Comparison of ENCODE assay signal across 11 cellular contexts in the genomic region with DNA sequence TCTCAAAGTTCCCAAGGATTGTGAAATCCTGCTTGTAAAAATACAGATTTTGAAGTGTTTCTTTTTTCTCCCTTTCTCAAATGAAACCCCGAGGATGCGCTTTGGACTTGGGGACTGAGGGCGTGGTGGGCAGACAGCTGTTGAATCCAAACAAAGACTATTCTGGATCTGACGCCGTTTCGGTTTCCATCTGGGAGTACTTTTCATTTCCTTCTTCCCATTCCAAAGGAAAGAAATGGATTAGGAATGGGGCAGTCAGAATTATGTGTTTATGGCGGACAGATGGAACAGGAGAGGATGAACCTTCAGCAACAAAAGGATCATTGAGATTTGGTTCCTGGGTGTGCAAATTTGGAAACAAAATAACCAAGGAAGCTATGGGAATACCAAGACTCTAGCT.
A peak's percentile ranks its signal among the peaks of the same experiment; 100 is the strongest.
DNase-seq lines count a peak whose midpoint lies in the region; ATAC-seq lines count a peak whose summit lies in the region.
"Had no signal": no experiment of that assay in that cellular context is flagged by ENCODE, and none has a peak within 500 bp of the region (broad histone marks: within the 10 kb centered on the region; RNA-seq: fewer than 3 reads in every experiment).

No MANE protein-coding gene starts in this region.

- no peaks in the 10 kb centered on the region for H3K9me3 Mint-ChIP-seq in central memory CD8-positive, alpha-beta T cell
- peaks cover 0 to 8% (median 0%) of the 10 kb centered on the region in 11 donors for H3K9me3 Mint-ChIP-seq in naive thymus-derived CD4-positive, alpha-beta T cell

- H3K36me3 Mint-ChIP-seq in central memory CD8-positive, alpha-beta T cell (ENCODE audit: insufficient read depth) = peaks cover 7% of the 10 kb centered on the region
- H3K36me3 Mint-ChIP-seq in naive thymus-derived CD4-positive, alpha-beta T cell = peaks cover 0 to 9% (median 5%) of the 10 kb centered on the region in 5 donors

- peaks cover 92% of the 10 kb centered on the region for H3K27me3 Mint-ChIP-seq in central memory CD8-positive, alpha-beta T cell
- peaks cover 83 to 89% (median 86%) of the 10 kb centered on the region in 5 donors for H3K27me3 Mint-ChIP-seq in naive thymus-derived CD4-positive, alpha-beta T cell

- no peak overlapping the region for H3K9ac ChIP-seq in HUES6 (ENCODE audit: low read length)

- peak overlapping the region; percentile 70 for H3K4me3 ChIP-seq in ACC112 (ENCODE audit: low read depth, low read length)
- peak overlapping the region; percentile 77 for H3K4me3 ChIP-seq in HUES6 (ENCODE audit: low read depth, low read length)
- H3K4me3 ChIP-seq in naive thymus-derived CD4-positive, alpha-beta T cell (ENCODE audit: low read length) = peak overlapping the region; percentile 40
- H3K4me3 ChIP-seq in HAP-1 = no peak overlapping the region

- H3K27ac ChIP-seq in ACC112 (ENCODE audit: low read depth, low read length) (no peak overlapping the region), HUES6 (ENCODE audit: low read depth, low read length) (no peak overlapping the region)
- no peak overlapping the region for H3K27ac ChIP-seq in naive thymus-derived CD4-positive, alpha-beta T cell (ENCODE audit: low read depth, low read length)

- no peaks in the 10 kb centered on the region for H3K36me3 ChIP-seq in ACC112 (ENCODE audit: insufficient read depth, low read length)
- H3K36me3 ChIP-seq in HUES6 (ENCODE audit: control insufficient read depth, insufficient read depth, low read length) = no peaks in the 10 kb centered on the region
- no peaks in the 10 kb centered on the region for H3K36me3 ChIP-seq in naive thymus-derived CD4-positive, alpha-beta T cell (ENCODE audit: control insufficient read depth in 2 of 3, insufficient read depth in 3 of 3, low read length in 3 of 3)
- H3K36me3 ChIP-seq in HAP-1 (replicated peaks) = no peaks in the 10 kb centered on the region

- in situ Hi-C loops in HAP-1 (cut with MboI; ENCODE audit: low sequenced_read_pairs) = loop anchor here (25.0 kb wide), 3 partner anchors 1045 to 1695 kb away; no protein-coding TSS in a partner anchor

- H3K9me3 ChIP-seq in HUES6 (ENCODE audit: control insufficient read depth, insufficient read depth, low read depth, low read length) (no peaks in the 10 kb centered on the region), HAP-1 (no peaks in the 10 kb centered on the region)
- H3K9me3 ChIP-seq in naive thymus-derived CD4-positive, alpha-beta T cell (ENCODE audit: control insufficient read depth in 2 of 3, low read length in 3 of 3) = no peaks in the 10 kb centered on the region

- H3K4me1 Mint-ChIP-seq in central memory CD8-positive, alpha-beta T cell = peaks cover 45% of the 10 kb centered on the region
- peaks cover 41 to 67% (median 63%) of the 10 kb centered on the region in 7 donors for H3K4me1 Mint-ChIP-seq in naive thymus-derived CD4-positive, alpha-beta T cell

- CTCF ChIA-PET in naive thymus-derived CD4-positive, alpha-beta T cell (lab: Charles Lee) = no interaction called here

- H3K79me2 ChIP-seq in ACC112 (ENCODE audit: control insufficient read depth, insufficient read depth, low read length, unreplicated experiment) = no peaks in the 10 kb centered on the region

- POLR2A ChIA-PET in naive thymus-derived CD4-positive, alpha-beta T cell (lab: Charles Lee) = interaction anchor here (0.7 kb wide), 1 partner anchor 1809 kb away, joined by 3 read pairs; no protein-coding TSS in a partner anchor

- H2AFZ ChIP-seq in ACC112 (ENCODE audit: low read length, unreplicated experiment) = no peak overlapping the region

- peaks cover 4% of the 10 kb centered on the region for H3K4me1 ChIP-seq in ACC112 (ENCODE audit: control insufficient read depth, insufficient read depth, low read length, unreplicated experiment)
- H3K4me1 ChIP-seq in HUES6 (ENCODE audit: control insufficient read depth, insufficient read depth, low read length) = peaks cover 45% of the 10 kb centered on the region
- H3K4me1 ChIP-seq in naive thymus-derived CD4-positive, alpha-beta T cell (ENCODE audit: control insufficient read depth in 2 of 2, insufficient read depth in 2 of 2, low read length in 2 of 2) = peaks cover 19 to 30% of the 10 kb centered on the region in 2 donors
- H3K4me1 ChIP-seq in HAP-1 = peaks cover 10% of the 10 kb centered on the region

- H3K4me3 Mint-ChIP-seq in central memory CD8-positive, alpha-beta T cell = peak overlapping the region; percentile 74
- peak overlapping the region; percentile 14 to 91 (median 68) for H3K4me3 Mint-ChIP-seq in naive thymus-derived CD4-positive, alpha-beta T cell

- no peak for ATAC-seq in central memory CD8-positive, alpha-beta T cell (replicated peaks; ENCODE audit: extremely low read depth, poor library complexity, severe bottlenecking)
- no peak for ATAC-seq in naive thymus-derived CD4-positive, alpha-beta T cell
- ATAC-seq in GM21528 (IDR thresholded peaks at IDR 0.05; ENCODE audit: low FRiP score, unreplicated experiment) = no peak

- H3K27me3 ChIP-seq in ACC112 (ENCODE audit: insufficient read depth, low read length) (peaks cover 87% of the 10 kb centered on the region), HUES6 (ENCODE audit: control insufficient read depth, insufficient read depth, low read length) (peaks cover 91% of the 10 kb centered on the region), HAP-1 (ENCODE audit: low read depth) (no peaks in the 10 kb centered on the region)
- peaks cover 23 to 29% of the 10 kb centered on the region in 2 donors for H3K27me3 ChIP-seq in naive thymus-derived CD4-positive, alpha-beta T cell (ENCODE audit: control insufficient read depth in 2 of 2, insufficient read depth in 2 of 2, low read length in 2 of 2)

- H3K27ac Mint-ChIP-seq in central memory CD8-positive, alpha-beta T cell (ENCODE audit: low read depth) = no peak overlapping the region
- H3K27ac Mint-ChIP-seq in naive thymus-derived CD4-positive, alpha-beta T cell = peak overlapping the region in 1 of 9 donors; percentile 29

- intact Hi-C loops in naive thymus-derived CD4-positive, alpha-beta T cell (cut with micrococcal nuclease) = loop anchor here in 1 of 2 donors (2.0 to 10.0 kb wide), 4 partner anchors 416 to 1948 kb away; a partner anchor contains a TSS

- DNase-seq in central memory CD8-positive, alpha-beta T cell (ENCODE audit: low spot score in 2 of 2) = no peak
- DNase-seq in naive thymus-derived CD4-positive, alpha-beta T cell = no peak
- DNase-seq in HAP-1 (ENCODE audit: low spot score in 2 of 2) (no peak), NCI-H510A treated with DMSO at 0.1 percent for 48 hours (lab: John Stamatoyannopoulos, UW) (no peak), T-helper 9 cell (no peak)
- DNase-seq: activated CD4-positive, alpha-beta T cell treated with anti-CD3 and anti-CD28 coated beads for 4 hours; dermis blood vessel endothelial cell; NCI-H526 treated with DMSO at 0.1 percent for 48 hours had no signal
